9 cellular contexts compared by ENCODE assay signal in the genomic region with DNA sequence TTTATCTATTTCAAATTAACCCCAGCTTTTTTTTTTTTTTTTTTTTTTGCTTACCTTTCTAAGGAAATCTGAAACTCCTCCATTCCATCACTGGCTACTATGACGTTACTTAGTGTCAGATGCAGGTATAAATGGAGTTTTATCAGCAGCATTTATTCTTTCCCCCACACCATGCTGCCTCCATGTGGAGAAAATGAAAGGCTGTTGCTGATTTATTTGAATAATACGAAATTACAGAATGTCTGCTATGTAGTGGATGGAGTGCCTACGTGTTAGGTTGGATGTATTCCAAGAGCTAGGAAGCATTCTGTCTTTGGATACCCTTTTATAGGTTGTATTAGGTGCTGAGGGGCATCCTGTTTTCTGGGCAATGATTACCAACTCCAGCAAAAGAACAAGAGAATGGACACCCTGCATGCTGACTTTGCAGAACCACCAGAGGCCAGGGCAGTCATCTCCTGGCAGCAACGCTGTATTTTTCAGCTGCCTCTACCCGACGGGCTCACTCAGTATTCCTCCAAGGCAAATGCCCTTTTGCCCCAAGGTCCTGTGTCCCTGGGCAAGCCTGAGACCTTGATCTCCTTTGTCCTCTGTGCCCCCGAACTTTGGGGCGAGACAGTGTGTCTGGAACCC.
A peak's percentile ranks its signal among the peaks of the same experiment; 100 is the strongest.
DNase-seq lines count a peak whose midpoint lies in the region; TF ChIP-seq lines count a peak whose summit lies in the region.
"Had no signal": no experiment of that assay in that cellular context is flagged by ENCODE, and none has a peak within 500 bp of the region (broad histone marks: within the 10 kb centered on the region; RNA-seq: fewer than 3 reads in every experiment).

No MANE protein-coding gene starts in this region.

- peaks cover 30% of the 10 kb centered on the region for H3K27me3 Mint-ChIP-seq in chondrocyte (ENCODE audit: low read depth)
- peaks cover 4 to 7% of the 10 kb centered on the region in 2 donors for H3K27me3 Mint-ChIP-seq in CD4-positive, alpha-beta memory T cell
- H3K27me3 Mint-ChIP-seq in nephron progenitor cell (ENCODE audit: low read depth, poor library complexity): no peaks in the 10 kb centered on the region

- H3K36me3 Mint-ChIP-seq in chondrocyte (ENCODE audit: low read depth) (no peaks in the 10 kb centered on the region), nephron progenitor cell (ENCODE audit: low read depth) (no peaks in the 10 kb centered on the region)
- H3K36me3 Mint-ChIP-seq in CD4-positive, alpha-beta memory T cell: no peaks in the 10 kb centered on the region

- H3K27ac ChIP-seq in CD4-positive, alpha-beta memory T cell (ENCODE audit: low read depth, low read length): no peak overlapping the region
- H3K27ac ChIP-seq: WERI-Rb-1 had no signal

- H3K9me3 ChIP-seq in CD4-positive, alpha-beta memory T cell (ENCODE audit: control insufficient read depth in 1 of 2, low read length in 2 of 2): no peaks in the 10 kb centered on the region

- no peak overlapping the region for H3K4me3 ChIP-seq in BJ (ENCODE audit: low read depth, low read length)
- no peak overlapping the region for H3K4me3 ChIP-seq in CD4-positive, alpha-beta memory T cell (ENCODE audit: low read length in 2 of 2)

- H3K9me3 Mint-ChIP-seq in chondrocyte (ENCODE audit: low read depth): no peaks in the 10 kb centered on the region
- no peaks in the 10 kb centered on the region for H3K9me3 Mint-ChIP-seq in CD4-positive, alpha-beta memory T cell
- no peaks in the 10 kb centered on the region for H3K9me3 Mint-ChIP-seq in nephron progenitor cell

- CTCF ChIA-PET in BJ (lab: Yijun Ruan, JAX): interaction anchor here (0.6 to 4.0 kb wide), 11 partner anchors 9 to 482 kb away, joined by 3 to 39 read pairs (median 3); no protein-coding TSS in a partner anchor
- CTCF ChIA-PET in CD4-positive, alpha-beta memory T cell (lab: Charles Lee; ENCODE audit: partially characterized antibody): interaction anchor here (1.2 to 1.7 kb wide), 2 partner anchors 461 to 472 kb away, joined by 4 to 8 read pairs; no protein-coding TSS in a partner anchor

- H3K27me3 ChIP-seq in BJ (ENCODE audit: control insufficient read depth, insufficient read depth, low read length): no peaks in the 10 kb centered on the region
- no peaks in the 10 kb centered on the region for H3K27me3 ChIP-seq in CD4-positive, alpha-beta memory T cell (ENCODE audit: insufficient read depth, low read length)

- DNase-seq in BJ (ENCODE audit: low read depth) (no peak), LHCN-M2 (ENCODE audit: low read depth) (peak; percentile 5), chondrocyte (ENCODE audit: low spot score) (no peak), myocyte (ENCODE audit: low read depth) (peak; percentile 18), LoVo (ENCODE audit: low spot score) (no peak), nephron progenitor cell (no peak)
- no peak for DNase-seq in CD4-positive, alpha-beta memory T cell
- no peak for DNase-seq in stimulated activated CD4-positive, alpha-beta T cell treated with anti-CD3 and anti-CD28 coated beads, Interleukin-1b, Interleukin-23, amount 100 ng/mL, for 48 hours
- DNase-seq: WERI-Rb-1 had no signal

- H3K27ac Mint-ChIP-seq in chondrocyte (ENCODE audit: unreplicated experiment) (no peak overlapping the region), nephron progenitor cell (no peak overlapping the region)
- no peak overlapping the region for H3K27ac Mint-ChIP-seq in CD4-positive, alpha-beta memory T cell

- intact Hi-C loops in CD4-positive, alpha-beta memory T cell (cut with micrococcal nuclease): loop anchor here (1.0 kb wide), 1 partner anchor 461 kb away; no protein-coding TSS in a partner anchor

- TF ChIP-seq CTCF in BJ (IDR thresholded peaks at IDR 0.05; ENCODE audit: insufficient read depth, low read depth, low read length) (peak; percentile 46), chondrocyte (IDR thresholded peaks at IDR 0.05) (peak; percentile 82), nephron progenitor cell (IDR thresholded peaks at IDR 0.05) (no peak)

- no peaks in the 10 kb centered on the region for H3K36me3 ChIP-seq in BJ (ENCODE audit: control insufficient read depth, insufficient read depth, low read length)
- no peaks in the 10 kb centered on the region for H3K36me3 ChIP-seq in CD4-positive, alpha-beta memory T cell (ENCODE audit: insufficient read depth, low read length)
- H3K36me3 ChIP-seq: WERI-Rb-1 had no signal

- H3K4me1 ChIP-seq in CD4-positive, alpha-beta memory T cell (ENCODE audit: insufficient read depth, low read length): no peaks in the 10 kb centered on the region

- POLR2A ChIA-PET in BJ (lab: Charles Lee): interaction anchor here (0.5 kb wide), 1 partner anchor 390 kb away, joined by 5 read pairs; no protein-coding TSS in a partner anchor
- POLR2A ChIA-PET in CD4-positive, alpha-beta memory T cell (lab: Charles Lee; ENCODE audit: partially characterized antibody): no interaction called here

- H3K4me3 Mint-ChIP-seq in chondrocyte (ENCODE audit: unreplicated experiment) (no peak overlapping the region), nephron progenitor cell (no peak overlapping the region)
- H3K4me3 Mint-ChIP-seq in CD4-positive, alpha-beta memory T cell: no peak overlapping the region

- H3K4me1 Mint-ChIP-seq in chondrocyte (ENCODE audit: low read depth) (no peaks in the 10 kb centered on the region), nephron progenitor cell (no peaks in the 10 kb centered on the region)
- H3K4me1 Mint-ChIP-seq in CD4-positive, alpha-beta memory T cell: no peaks in the 10 kb centered on the region

Comparison
In these comparisons a context has a peak if more than half of its experiments do, and no peak if none do; other contexts are left out.
1. DNase-seq: peak in LHCN-M2 (single experiment) and myocyte (single experiment); none in BJ (single experiment), chondrocyte (single experiment), LoVo (single experiment), CD4-positive, alpha-beta memory T cell (0 of 5), nephron progenitor cell (single experiment) and stimulated activated CD4-positive, alpha-beta T cell treated with anti-CD3 and anti-CD28 coated beads, Interleukin-1b, Interleukin-23, amount 100 ng/mL, for 48 hours (single experiment).